ENCODE assay signal across 17 cellular contexts in the genomic region with DNA sequence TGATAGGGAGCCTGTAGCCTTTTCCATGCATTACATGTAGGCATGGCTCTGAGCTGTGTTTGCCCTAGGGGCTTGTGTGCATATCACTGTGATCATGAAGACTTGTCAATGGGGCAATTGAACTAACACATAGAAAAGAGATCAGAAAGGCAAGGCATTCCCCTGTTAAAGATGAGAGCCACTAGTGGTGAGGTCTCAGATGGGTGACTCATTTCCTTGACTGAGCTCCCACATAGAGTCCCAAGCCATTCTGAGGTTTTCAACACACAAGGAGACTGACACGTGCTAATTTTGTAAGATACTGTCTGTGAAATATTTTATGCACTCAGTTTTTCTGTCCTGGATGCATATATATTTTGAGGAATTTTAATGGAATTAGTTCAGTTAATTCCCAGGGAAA. TPM values are rescaled to one million over a fixed set of nuclear protein-coding genes. Genes with fewer than 3 reads are reported as not detected.
DNase-seq lines count a peak whose midpoint lies in the region; ATAC-seq, FAIRE-seq and TF ChIP-seq lines count a peak whose summit lies in the region.
"Had no signal": no experiment of that assay in that cellular context is flagged by ENCODE, and none has a peak within 500 bp of the region (broad histone marks: within the 10 kb centered on the region; RNA-seq: fewer than 3 reads in every experiment).

No MANE protein-coding gene starts in this region.

- H3K36me3 ChIP-seq in bronchial epithelial cell (ENCODE audit: control insufficient read depth, insufficient read depth, low read length): no peaks in the 10 kb centered on the region

- H3K4me1 Mint-ChIP-seq in activated T-cell treated with anti-CD3 and anti-CD28 coated beads, Interleukin-2, amount 50 U/mL, for 4 hours (ENCODE audit: low read depth): no peaks in the 10 kb centered on the region
- peaks cover 2% of the 10 kb centered on the region for H3K4me1 Mint-ChIP-seq in activated T-cell treated with anti-CD3 and anti-CD28 coated beads, Interleukin-2, amount 50 U/mL, for 24 hours (ENCODE audit: low read depth)
- H3K4me1 Mint-ChIP-seq in stimulated activated naive CD8-positive, alpha-beta T cell treated with anti-CD3 and anti-CD28 coated beads, Interleukin-15, amount 100 ng/mL, for 72 hours: peaks cover 8% of the 10 kb centered on the region

- H3K27me3 Mint-ChIP-seq in activated T-cell treated with anti-CD3 and anti-CD28 coated beads, Interleukin-2, amount 50 U/mL, for 4 hours (ENCODE audit: low read depth): peaks cover 5% of the 10 kb centered on the region
- peaks cover 33% of the 10 kb centered on the region for H3K27me3 Mint-ChIP-seq in activated T-cell treated with anti-CD3 and anti-CD28 coated beads, Interleukin-2, amount 50 U/mL, for 24 hours
- H3K27me3 Mint-ChIP-seq in stimulated activated naive CD8-positive, alpha-beta T cell treated with anti-CD3 and anti-CD28 coated beads, Interleukin-15, amount 100 ng/mL, for 72 hours: peaks cover 33% of the 10 kb centered on the region

- H3K4me3 ChIP-seq in bronchial epithelial cell (ENCODE audit: low read depth, low read length): no peak overlapping the region
- H3K4me3 ChIP-seq: PC-9, smooth muscle cell had no signal

- H3K9me3 Mint-ChIP-seq in activated T-cell treated with anti-CD3 and anti-CD28 coated beads, Interleukin-2, amount 50 U/mL, for 4 hours: no peaks in the 10 kb centered on the region
- no peaks in the 10 kb centered on the region for H3K9me3 Mint-ChIP-seq in activated T-cell treated with anti-CD3 and anti-CD28 coated beads, Interleukin-2, amount 50 U/mL, for 24 hours
- H3K9me3 Mint-ChIP-seq in stimulated activated naive CD8-positive, alpha-beta T cell treated with anti-CD3 and anti-CD28 coated beads, Interleukin-15, amount 100 ng/mL, for 72 hours: no peaks in the 10 kb centered on the region
- H3K9me3 Mint-ChIP-seq: activated CD4-positive, alpha-beta T cell treated with anti-CD3 and anti-CD28 coated beads, Interleukin-2, amount 10 ng/mL, durations not matched to agents 24 days and 14 days; T-helper 1 cell treated with Interleukin-12 subunit alpha and Interleukin-12 subunit beta and Interleukin-4 antibody, amounts not matched to agents 30 μg/mL and 1 μg/mL, for 36 hours had no signal

- no peak for DNase-seq in activated T-cell treated with anti-CD3 and anti-CD28 coated beads, Interleukin-2, amount 50 U/mL, for 4 hours
- no peak for DNase-seq in activated T-cell treated with anti-CD3 and anti-CD28 coated beads, Interleukin-2, amount 50 U/mL, for 24 hours
- DNase-seq in NOMO-1 treated with DMSO at 0.1 percent for 48 hours (lab: John Stamatoyannopoulos, UW; ENCODE audit: unreplicated experiment) (peak; percentile 73), bronchial epithelial cell (ENCODE audit: low read depth) (peak; percentile 30), NCI-H2171 treated with DMSO at 0.1 percent for 48 hours (lab: John Stamatoyannopoulos, UW) (no peak), DMS153 treated with DMSO at 0.1 percent for 48 hours (lab: John Stamatoyannopoulos, UW; ENCODE audit: unreplicated experiment) (no peak), HT-29 (ENCODE audit: low spot score) (no peak)
- DNase-seq in stimulated activated naive CD8-positive, alpha-beta T cell treated with anti-CD3 and anti-CD28 coated beads, Interleukin-15, amount 100 ng/mL, for 72 hours: peak in 1 of 2 donors; percentile 10
- DNase-seq: activated CD4-positive, alpha-beta T cell treated with anti-CD3 and anti-CD28 coated beads, Interleukin-2, amount 10 ng/mL, durations not matched to agents 24 days and 14 days; HCEC 1CT; MM.1S; NCI-H345; PC-9 had no signal

- H3K27ac Mint-ChIP-seq in activated T-cell treated with anti-CD3 and anti-CD28 coated beads, Interleukin-2, amount 50 U/mL, for 24 hours: no peak overlapping the region
- H3K27ac Mint-ChIP-seq in stimulated activated naive CD8-positive, alpha-beta T cell treated with anti-CD3 and anti-CD28 coated beads, Interleukin-15, amount 100 ng/mL, for 72 hours: no peak overlapping the region
- H3K27ac Mint-ChIP-seq: activated CD4-positive, alpha-beta T cell treated with anti-CD3 and anti-CD28 coated beads, Interleukin-2, amount 10 ng/mL, durations not matched to agents 24 days and 14 days; T-helper 1 cell treated with Interleukin-12 subunit alpha and Interleukin-12 subunit beta and Interleukin-4 antibody, amounts not matched to agents 30 μg/mL and 1 μg/mL, for 36 hours had no signal

- TF ChIP-seq CTCF in bronchial epithelial cell (IDR thresholded peaks at IDR 0.05; ENCODE audit: insufficient read depth, low read length, severe bottlenecking): no peak

- H3K27me3 ChIP-seq in bronchial epithelial cell (ENCODE audit: control insufficient read depth, insufficient read depth, low read length): no peaks in the 10 kb centered on the region

- peak; percentile 30 to 52 for ATAC-seq in activated T-cell treated with anti-CD3 and anti-CD28 coated beads, Interleukin-2, amount 50 U/mL, for 4 hours
- peak; percentile 94 for ATAC-seq in stimulated activated naive CD8-positive, alpha-beta T cell treated with anti-CD3 and anti-CD28 coated beads, Interleukin-15, amount 100 ng/mL, for 72 hours

- no peaks in the 10 kb centered on the region for H3K36me3 Mint-ChIP-seq in activated T-cell treated with anti-CD3 and anti-CD28 coated beads, Interleukin-2, amount 50 U/mL, for 4 hours (ENCODE audit: insufficient read depth)
- H3K36me3 Mint-ChIP-seq in activated T-cell treated with anti-CD3 and anti-CD28 coated beads, Interleukin-2, amount 50 U/mL, for 24 hours (ENCODE audit: low read depth): no peaks in the 10 kb centered on the region

- no peak overlapping the region for H3K4me3 Mint-ChIP-seq in activated T-cell treated with anti-CD3 and anti-CD28 coated beads, Interleukin-2, amount 50 U/mL, for 4 hours
- H3K4me3 Mint-ChIP-seq in activated T-cell treated with anti-CD3 and anti-CD28 coated beads, Interleukin-2, amount 50 U/mL, for 24 hours: no peak overlapping the region
- H3K4me3 Mint-ChIP-seq in stimulated activated naive CD8-positive, alpha-beta T cell treated with anti-CD3 and anti-CD28 coated beads, Interleukin-15, amount 100 ng/mL, for 72 hours: no peak overlapping the region
- H3K4me3 Mint-ChIP-seq: activated CD4-positive, alpha-beta T cell treated with anti-CD3 and anti-CD28 coated beads, Interleukin-2, amount 10 ng/mL, durations not matched to agents 24 days and 14 days; T-helper 1 cell treated with Interleukin-12 subunit alpha and Interleukin-12 subunit beta and Interleukin-4 antibody, amounts not matched to agents 30 μg/mL and 1 μg/mL, for 36 hours had no signal

- FAIRE-seq in bronchial epithelial cell (lab: Jason Lieb, UNC): no peak

RNA-seq across cellular contexts. Expression of gene SAMMSON, which starts 53.8 kb away (rescaled TPM):
- not detected for total RNA-seq in activated T-cell treated with anti-CD3 and anti-CD28 coated beads, Interleukin-2, amount 50 U/mL, for 4 hours
- total RNA-seq in bronchial epithelial cell: not detected in 2 replicates
- not detected in 2 replicates for total RNA-seq in HT-29 (2014; rRNA removed; shearing (Covaris generic))
- total RNA-seq: A673; activated CD4-positive, alpha-beta T cell treated with anti-CD3 and anti-CD28 coated beads, Interleukin-2, amount 10 ng/mL, durations not matched to agents 24 days and 14 days; omental fat pad; PC-9; smooth muscle cell had no signal

Comparison
In these comparisons a context has a peak if more than half of its experiments do, and no peak if none do; other contexts are left out.
1. DNase-seq: peak in NOMO-1 treated with DMSO at 0.1 percent for 48 hours (single experiment) and bronchial epithelial cell (single experiment); none in activated T-cell treated with anti-CD3 and anti-CD28 coated beads, Interleukin-2, amount 50 U/mL, for 4 hours (single experiment), activated T-cell treated with anti-CD3 and anti-CD28 coated beads, Interleukin-2, amount 50 U/mL, for 24 hours (single experiment), NCI-H2171 treated with DMSO at 0.1 percent for 48 hours (single experiment), DMS153 treated with DMSO at 0.1 percent for 48 hours (single experiment) and HT-29 (single experiment).